ENCODE assay signal across 18 cellular contexts in genomic region chr22:28942801-28943500, GRCh38. TPM values are rescaled to one million over a fixed set of nuclear protein-coding genes. Genes with fewer than 3 reads are reported as not detected.
A peak's percentile ranks its signal among the peaks of the same experiment; 100 is the strongest.
DNase-seq lines count a peak whose midpoint lies in the region; ATAC-seq, FAIRE-seq and TF ChIP-seq lines count a peak whose summit lies in the region.
"Had no signal": no experiment of that assay in that cellular context is flagged by ENCODE, and none has a peak within 500 bp of the region (broad histone marks: within the 10 kb centered on the region; RNA-seq: fewer than 3 reads in every experiment).

No MANE protein-coding gene starts in this region.

- peak overlapping the region; percentile 26; the same call in 1 of the 3 replicates for H3K4me2 ChIP-seq in A549

- TF ChIP-seq CTCF in A549 (IDR thresholded peaks at IDR 0.05) (no peak), HEK293 (tag by site-specific recombination; IDR thresholded peaks at IDR 0.05) (no peak), mesothelial cell of epicardium (IDR thresholded peaks at IDR 0.05; ENCODE audit: unreplicated experiment) (no peak), MCF 10A (IDR thresholded peaks at IDR 0.05; ENCODE audit: unreplicated experiment) (no peak)

- FAIRE-seq in A549 (lab: Jason Lieb, UNC), result no peak
- FAIRE-seq: D721Med, GM19239 had no signal

- TF ChIP-seq RAD21 in A549 (conservative IDR thresholded peaks at IDR 0.05 in 1 of 2, IDR thresholded peaks at IDR 0.05 in 1 of 2), result no peak

- no peaks in the 10 kb centered on the region; a peak in 1 of 3 replicates for H3K36me3 ChIP-seq in HEK293 (ENCODE audit: control insufficient read depth in 2 of 2, insufficient read depth in 1 of 2, low read length in 2 of 2)
- H3K36me3 ChIP-seq: uterus had no signal

- H3K4me1 ChIP-seq in A549 (peaks cover 30% of the 10 kb centered on the region), HEK293 (ENCODE audit: control insufficient read depth, insufficient read depth, low read length) (peaks cover 9% of the 10 kb centered on the region)

- H3K36me3 Mint-ChIP-seq in mesothelial cell of epicardium (peaks cover 25% of the 10 kb centered on the region), MCF 10A (ENCODE audit: insufficient read depth, unreplicated experiment) (no peaks in the 10 kb centered on the region)

- intact Hi-C loops in MCF 10A (cut with micrococcal nuclease), result no loop called here

- no TSS peak for BruUV-seq in MCF 10A (replicated peaks; lab: Mats Ljungman, UMichigan)

- H3K9me3 ChIP-seq in A549 (peaks cover 20% of the 10 kb centered on the region), HEK293 (ENCODE audit: control insufficient read depth, insufficient read depth, low read depth, low read length) (peaks cover 2% of the 10 kb centered on the region; the same call in 1 of the 2 replicates)
- H3K9me3 ChIP-seq: uterus had no signal

- CTCF ChIA-PET in A549 (lab: Yijun Ruan, JAX), result no interaction called here
- CTCF ChIA-PET in HEK293 (lab: Yijun Ruan, JAX), result interaction anchor here (0.8 to 3.1 kb wide), 6 partner anchors 8 to 297 kb away, joined by 3 to 11 read pairs (median 4); no protein-coding TSS in a partner anchor
- CTCF ChIA-PET in MCF 10A (lab: Yijun Ruan, JAX), result no interaction called here

- POLR2A ChIA-PET in A549 (lab: Yijun Ruan, JAX) (no interaction called here), HEK293 (lab: Yijun Ruan, JAX) (interaction anchor here (1.7 kb wide), 1 partner anchor 60 kb away, joined by 4 read pairs; the partner anchor contains the start of gene ZNRF3), MCF 10A (lab: Yijun Ruan, JAX) (interaction anchor here (0.9 kb wide), 1 partner anchor 35 kb away, joined by 3 read pairs; no protein-coding TSS in a partner anchor)

- 72% methylated on average over 5 of the region's 7 CpGs for WGBS in A549 (ENCODE audit: missing lambda C conversion rate)

- no peak for DNase-seq in A549 (ENCODE audit: low read depth in 1 of 2, low spot score in 1 of 2)
- DNase-seq in mesothelial cell of epicardium (ENCODE audit: low spot score in 2 of 2, unreplicated experiment in 2 of 2), result no peak
- DNase-seq in HCEC 1CT, result no peak
- DNase-seq in stimulated activated naive CD8-positive, alpha-beta T cell treated with anti-CD3 and anti-CD28 coated beads, Interleukin-15, Interleukin-2, amounts not matched to agents 100 U/mL and 50 U/mL, for 24 hours, result no peak
- DNase-seq in COLO668 (lab: John Stamatoyannopoulos, UW; ENCODE audit: unreplicated experiment), result no peak
- no peak for DNase-seq in MCF 10A (ENCODE audit: unreplicated experiment)
- DNase-seq: activated CD8-positive, alpha-beta memory T cell treated with anti-CD3 and anti-CD28 coated beads, Interleukin-2, amount 50 U/mL, for 4 hours; activated naive CD4-positive, alpha-beta T cell; dermis blood vessel endothelial cell; psoas muscle; SHP77; T-helper 17 cell had no signal

- H3K27ac ChIP-seq in A549, result peak overlapping the region in 1 of 2 experiments; percentile 66; a peak in 3 of 6 replicates
- no peak overlapping the region for H3K27ac ChIP-seq in HEK293 (ENCODE audit: extremely low read depth, low read depth, low read length)
- H3K27ac ChIP-seq in cingulate gyrus (ENCODE audit: low read depth, low read length), result peak overlapping the region; percentile 60
- H3K27ac ChIP-seq: psoas muscle had no signal

- H3K4me3 ChIP-seq in A549 (no peak overlapping the region), HEK293 (ENCODE audit: low read depth, low read length) (no peak overlapping the region)
- H3K4me3 ChIP-seq: psoas muscle, uterus had no signal

- TF ChIP-seq POLR2A in A549 (IDR thresholded peaks at IDR 0.05; ENCODE audit: low read length), result no peak

- H3K27ac Mint-ChIP-seq in mesothelial cell of epicardium (peak overlapping the region; percentile 95), MCF 10A (ENCODE audit: low read depth, unreplicated experiment) (no peak overlapping the region)
- H3K27ac Mint-ChIP-seq: stimulated activated naive CD8-positive, alpha-beta T cell treated with anti-CD3 and anti-CD28 coated beads, Interleukin-15, Interleukin-2, amounts not matched to agents 100 ng/mL and 50 ng/mL, for 24 hours; T-helper 17 cell had no signal

- TF ChIP-seq EP300 in A549 (IDR thresholded peaks at IDR 0.05), result no peak

- H3K4me1 Mint-ChIP-seq in mesothelial cell of epicardium (peaks cover 44% of the 10 kb centered on the region), MCF 10A (ENCODE audit: insufficient read depth, unreplicated experiment) (no peaks in the 10 kb centered on the region)
- H3K4me1 Mint-ChIP-seq: T-helper 17 cell had no signal

- ATAC-seq in A549, result no peak
- ATAC-seq in stimulated activated naive CD8-positive, alpha-beta T cell treated with anti-CD3 and anti-CD28 coated beads, Interleukin-15, Interleukin-2, amounts not matched to agents 100 U/mL and 50 U/mL, for 24 hours, result no peak
- ATAC-seq: psoas muscle, T-helper 17 cell had no signal

- no peak overlapping the region for H3K4me3 Mint-ChIP-seq in mesothelial cell of epicardium
- H3K4me3 Mint-ChIP-seq in MCF 10A (ENCODE audit: unreplicated experiment), result no peak overlapping the region
- H3K4me3 Mint-ChIP-seq: stimulated activated naive CD8-positive, alpha-beta T cell treated with anti-CD3 and anti-CD28 coated beads, Interleukin-15, Interleukin-2, amounts not matched to agents 100 ng/mL and 50 ng/mL, for 24 hours; T-helper 17 cell had no signal

- H3K27me3 Mint-ChIP-seq in mesothelial cell of epicardium (ENCODE audit: low read depth) (no peaks in the 10 kb centered on the region), MCF 10A (ENCODE audit: insufficient read depth, unreplicated experiment) (no peaks in the 10 kb centered on the region)

- H3K9me3 Mint-ChIP-seq in mesothelial cell of epicardium (peaks cover 20% of the 10 kb centered on the region), MCF 10A (ENCODE audit: unreplicated experiment) (peaks cover 12% of the 10 kb centered on the region)

TF ChIP-seq in A549, 52 proteins besides CTCF, POLR2A, EP300 and RAD21:
- no peak for TF ChIP-seq FOXS1 (CRISPR knock-in tag; IDR thresholded peaks at IDR 0.05)

TF ChIP-seq in HEK293, 187 proteins besides CTCF, POLR2A, EP300 and RAD21:
- no peak for TF ChIP-seq PRDM10 (tag by site-specific recombination; IDR thresholded peaks at IDR 0.05)
- TF ChIP-seq ZNF391 (tag by site-specific recombination; IDR thresholded peaks at IDR 0.05; ENCODE audit: borderline replicate concordance, low read depth), result no peak
- TF ChIP-seq ZIC2 (tag by site-specific recombination; IDR thresholded peaks at IDR 0.05), result peak; percentile 11; the same call in 1 of the 2 replicates
TF ChIP-seq in HEK293: peak in this region for 1.

RNA-seq across cellular contexts. Expression of gene ZNRF3, which starts 59.6 kb away (rescaled TPM):
- polyA plus RNA-seq in A549 (2011; rRNA removed), result 4.6 and 5.5 TPM in 2 replicates
- 6.1 and 9.1 TPM in 2 replicates for polyA plus RNA-seq in A549 (2012; cell fraction: cytosol; rRNA removed)
- polyA plus RNA-seq in A549 (2012; cell fraction: nucleus; rRNA removed), result 7.8 and 14.2 TPM in 2 replicates
- polyA plus RNA-seq in A549 (2017; fragmentation: RNase III; extraction: RNeasy Plus Mini Kit Qiagen cat#74134 plus additional on column Dnase treatment), result 5.5 to 6.9 TPM (median 6.0 TPM) in 3 replicates
- 4.8 and 6.3 TPM in 2 replicates for polyA minus RNA-seq in A549 (2011; rRNA and poly(A)+ RNA removed)
- 35.9 to 37.3 TPM (median 36.4 TPM) in 3 replicates for total RNA-seq in mesothelial cell of epicardium
- total RNA-seq in MCF 10A (2022), result 7.1 and 7.9 TPM in 2 replicates
